Comparison of ENCODE assay signal across 8 cellular contexts in the genomic region with DNA sequence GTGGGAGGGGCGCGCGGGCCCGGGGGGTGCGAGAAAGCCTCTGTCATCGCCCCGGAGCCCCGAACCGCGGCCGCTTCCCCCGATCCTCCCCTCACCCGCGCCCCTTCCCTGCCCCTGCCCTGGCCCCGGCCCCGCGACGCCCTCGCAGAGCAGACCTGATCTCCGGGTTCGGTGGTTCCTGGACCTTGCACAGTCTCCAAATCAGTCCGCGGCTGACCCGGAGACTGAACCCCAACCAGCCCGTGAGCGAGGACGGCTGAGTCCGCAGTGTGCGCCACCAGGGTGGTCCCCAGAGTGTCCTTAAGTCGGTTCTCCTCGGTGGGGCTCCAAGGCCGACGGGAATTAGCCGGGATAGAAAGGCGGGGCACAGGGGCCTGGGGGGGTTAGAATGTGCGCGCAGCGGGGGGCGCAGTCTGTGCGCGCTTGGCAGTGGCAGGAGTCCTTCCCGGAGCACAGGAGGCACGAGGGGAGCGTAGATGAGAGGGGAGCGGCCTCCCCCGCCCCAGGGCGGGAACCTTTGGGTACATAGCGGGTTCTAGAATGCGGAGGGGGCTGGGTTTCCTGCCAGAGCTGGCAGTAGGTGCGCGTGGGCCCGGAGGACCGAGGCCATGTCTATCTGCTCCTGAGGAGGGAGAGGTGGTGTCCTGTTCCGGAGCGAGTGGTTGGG. TPM values are rescaled to one million over a fixed set of nuclear protein-coding genes. Genes with fewer than 3 reads are reported as not detected.
DNase-seq lines count a peak whose midpoint lies in the region; ATAC-seq and TF ChIP-seq lines count a peak whose summit lies in the region.

No MANE protein-coding gene starts in this region.

- H3K36me3 Mint-ChIP-seq in CD4-positive, alpha-beta T cell (ENCODE audit: low read depth): no peaks in the 10 kb centered on the region

- peak in 1 of 10 experiments; percentile 11 for DNase-seq in CD4-positive, alpha-beta T cell
- DNase-seq in RPMI7951 (ENCODE audit: low read depth): peak; percentile 26
- DNase-seq in choroid plexus epithelial cell (ENCODE audit: low read depth): no peak
- DNase-seq in lung (ENCODE audit: low spot score): no peak
- DNase-seq in thoracic aorta (ENCODE audit: low spot score): no peak
- DNase-seq in NCI-H446 (lab: John Stamatoyannopoulos, UW): no peak

- peak; percentile 35 for ATAC-seq in CD4-positive, alpha-beta T cell (ENCODE audit: poor library complexity)
- ATAC-seq in GM21528 (IDR thresholded peaks at IDR 0.05; ENCODE audit: low FRiP score, unreplicated experiment) (peak; percentile 18), lung (ENCODE audit: insufficient read depth, low FRiP score) (peak; percentile 21), thoracic aorta (ENCODE audit: insufficient number of reproducible peaks, low FRiP score, low read depth) (no peak), HG03280 (IDR thresholded peaks at IDR 0.05; ENCODE audit: unreplicated experiment) (no peak)

- peak overlapping the region; percentile 86 for H3K4me3 Mint-ChIP-seq in CD4-positive, alpha-beta T cell

- POLR2A ChIA-PET in CD4-positive, alpha-beta T cell (lab: Charles Lee): interaction anchor here (0.5 to 1.1 kb wide), 3 partner anchors 14 to 592 kb away, joined by 3 to 5 read pairs (median 3); partner anchors contain the start of genes SET and ZDHHC12

- H3K4me1 ChIP-seq in lung (ENCODE audit: control insufficient read depth in 2 of 2, insufficient read depth in 2 of 2, low read length in 2 of 2) (peaks cover 0 to 5% of the 10 kb centered on the region in 2 donors), thoracic aorta (ENCODE audit: control insufficient read depth in 1 of 2, low read depth in 2 of 2) (peaks cover 0 to 8% of the 10 kb centered on the region in 2 donors)

- peaks cover 11% of the 10 kb centered on the region for H3K4me1 Mint-ChIP-seq in CD4-positive, alpha-beta T cell (ENCODE audit: low read depth)

- TF ChIP-seq CTCF in CD4-positive, alpha-beta T cell (IDR thresholded peaks at IDR 0.05): no peak
- TF ChIP-seq CTCF in choroid plexus epithelial cell (conservative IDR thresholded peaks at IDR 0.05; ENCODE audit: low read depth, low read length) (no peak), lung (IDR thresholded peaks at IDR 0.05; ENCODE audit: control extremely low read depth, extremely low read depth) (no peak), thoracic aorta (IDR thresholded peaks at IDR 0.05) (no peak)

- H3K36me3 ChIP-seq in lung (ENCODE audit: control insufficient read depth in 2 of 2, insufficient read depth in 2 of 2, low read length in 2 of 2): peaks cover 0 to 3% of the 10 kb centered on the region in 2 donors
- no peaks in the 10 kb centered on the region for H3K36me3 ChIP-seq in thoracic aorta

- H3K4me3 ChIP-seq in choroid plexus epithelial cell (ENCODE audit: low read depth, low read length) (peak overlapping the region; percentile 66), lung (peak overlapping the region; percentile 69), thoracic aorta (peak overlapping the region; percentile 85)

- intact Hi-C loops in CD4-positive, alpha-beta T cell (cut with DNase I, micrococcal nuclease): loop anchor here (5.0 kb wide), 3 partner anchors 46 to 84 kb away; partner anchors contain the start of genes DYNC2I2 (in 1 of the 2), TBC1D13 (in 1 of the 2) and ZER1 (in 1 of the 2)

- WGBS in lung, 2 donors: 5 to 6% methylated on average over 40 to 55 of the region's 55 CpGs

- no peaks in the 10 kb centered on the region for H3K9me3 Mint-ChIP-seq in CD4-positive, alpha-beta T cell

- H3K9me3 ChIP-seq in CD4-positive, alpha-beta T cell (ENCODE audit: control insufficient read depth, low read length): no peaks in the 10 kb centered on the region
- H3K9me3 ChIP-seq in lung (ENCODE audit: control insufficient read depth in 2 of 2, insufficient read depth in 1 of 2, low read length in 1 of 2): no peaks in the 10 kb centered on the region
- no peaks in the 10 kb centered on the region for H3K9me3 ChIP-seq in thoracic aorta

- CTCF ChIA-PET in CD4-positive, alpha-beta T cell (lab: Charles Lee): interaction anchor here (0.6 kb wide), 1 partner anchor 30 kb away, joined by 3 read pairs; no protein-coding TSS in a partner anchor

- no peaks in the 10 kb centered on the region for H3K27me3 ChIP-seq in CD4-positive, alpha-beta T cell (ENCODE audit: control insufficient read depth, insufficient read depth, low read length)
- H3K27me3 ChIP-seq in lung (ENCODE audit: control insufficient read depth, insufficient read depth): no peaks in the 10 kb centered on the region
- no peaks in the 10 kb centered on the region for H3K27me3 ChIP-seq in thoracic aorta (replicated peaks; ENCODE audit: insufficient read depth)

- H3K27ac Mint-ChIP-seq in CD4-positive, alpha-beta T cell: peak overlapping the region; percentile 24

- no peaks in the 10 kb centered on the region for H3K27me3 Mint-ChIP-seq in CD4-positive, alpha-beta T cell

- no peak overlapping the region for H3K27ac ChIP-seq in CD4-positive, alpha-beta T cell (ENCODE audit: low read depth, low read length)
- peak overlapping the region; percentile 69 to 84 for H3K27ac ChIP-seq in lung (ENCODE audit: low read depth in 1 of 2, low read length in 1 of 2)
- peak overlapping the region in 1 of 2 donors; percentile 33 for H3K27ac ChIP-seq in thoracic aorta

RNA-seq across cellular contexts. Expression of gene PKN3, which starts 0.8 kb away (rescaled TPM):
- total RNA-seq in CD4-positive, alpha-beta T cell: 1 to 10 TPM in 1 of 2 experiments, under 1 TPM in 1; 0.95 to 1.9 TPM
- total RNA-seq in RPMI7951 (2014; rRNA removed; shearing (Covaris generic)): 6.1 and 6.6 TPM in 2 replicates
- total RNA-seq in lung (10 to 100 TPM in 1 of 2 donors, 1 to 10 TPM in 1; 4.1 to 19.3 TPM), thoracic aorta (1 to 10 TPM; 4.4 to 4.7 TPM)
- polyA plus RNA-seq in lung: 10 to 100 TPM in 1 of 2 donors, 1 to 10 TPM in 1; 8.6 to 13.0 TPM

RNA-seq across cellular contexts. Expression of gene SET, which starts 14.1 kb away (rescaled TPM):
- total RNA-seq in CD4-positive, alpha-beta T cell: 100 to 1,000 TPM; 228 to 241 TPM
- total RNA-seq in RPMI7951 (2014; rRNA removed; shearing (Covaris generic)): 266 and 329 TPM in 2 replicates
- total RNA-seq in lung (100 to 1,000 TPM; 232 to 364 TPM), thoracic aorta (100 to 1,000 TPM in 1 of 2 donors, 10 to 100 TPM in 1; 83.3 to 201 TPM)
- polyA plus RNA-seq in lung: 100 to 1,000 TPM in 1 of 2 donors, 10 to 100 TPM in 1; 98.0 to 146 TPM

RNA-seq across cellular contexts. Expression of gene ZDHHC12, which starts 20.8 kb away (rescaled TPM):
- total RNA-seq in CD4-positive, alpha-beta T cell: 10 to 100 TPM; 22.0 to 23.7 TPM
- total RNA-seq in RPMI7951 (2014; rRNA removed; shearing (Covaris generic)): 68.1 and 69.2 TPM in 2 replicates
- total RNA-seq in lung (10 to 100 TPM; 22.6 to 49.5 TPM), thoracic aorta (10 to 100 TPM; 37.0 to 70.3 TPM)
- 100 to 1,000 TPM in 1 of 2 donors, 10 to 100 TPM in 1; 77.4 to 103 TPM for polyA plus RNA-seq in lung

RNA-seq across cellular contexts. Expression of gene DYNC2I2, which starts 46.4 kb away (rescaled TPM):
- total RNA-seq in CD4-positive, alpha-beta T cell: 1 to 10 TPM; 2.2 to 3.2 TPM
- 81.0 and 116 TPM in 2 replicates for total RNA-seq in RPMI7951 (2014; rRNA removed; shearing (Covaris generic))
- 10 to 100 TPM; 32.5 to 84.8 TPM for total RNA-seq in lung
- polyA plus RNA-seq in lung: 10 to 100 TPM; 47.2 to 84.7 TPM
- 10 to 100 TPM; 30.8 to 43.9 TPM for total RNA-seq in thoracic aorta

Comparison
In these comparisons a context has a peak if more than half of its experiments do, and no peak if none do; other contexts are left out.
1. ATAC-seq: peak in CD4-positive, alpha-beta T cell (single experiment), GM21528 (single experiment) and lung (single experiment); none in thoracic aorta (single experiment) and HG03280 (single experiment).
2. Peak in every context shown above with its lines, with median percentiles within 50 percentile points of each other: H3K4me3 ChIP-seq.